Comparison of ENCODE assay signal across 21 cellular contexts in genomic region chrX:14501312-14501711, GRCh38. TPM values are rescaled to one million over a fixed set of nuclear protein-coding genes. Genes with fewer than 3 reads are reported as not detected.
DNase-seq lines count a peak whose midpoint lies in the region; ATAC-seq and TF ChIP-seq lines count a peak whose summit lies in the region.
"Had no signal": no experiment of that assay in that cellular context is flagged by ENCODE, and none has a peak within 500 bp of the region (broad histone marks: within the 10 kb centered on the region; RNA-seq: fewer than 3 reads in every experiment).

No MANE protein-coding gene starts in this region.

- POLR2A ChIA-PET in SK-N-SH (lab: Yijun Ruan, JAX), result no interaction called here

- H3F3A ChIP-seq in SK-N-SH (replicated peaks; ENCODE audit: insufficient read depth), result no peaks in the 10 kb centered on the region

- H3K27ac ChIP-seq in ovary (no peak overlapping the region), testis (no peak overlapping the region), SK-N-SH (ENCODE audit: low read depth in 2 of 2, low read length in 1 of 2) (no peak overlapping the region)
- H3K27ac ChIP-seq: 22Rv1; BLaER1 treated with 17β-estradiol and CSF1 and Interleukin-3, amounts not matched to agents 10 nM and 100 nM; SJSA1 had no signal

- H3K4me3 ChIP-seq in ovary, result no peak overlapping the region
- no peak overlapping the region for H3K4me3 ChIP-seq in testis
- H3K4me3 ChIP-seq in SK-N-SH (ENCODE audit: low read depth in 2 of 2, low read length in 1 of 2), result no peak overlapping the region
- H3K4me3 ChIP-seq: BLaER1 treated with 17β-estradiol and CSF1 and Interleukin-3, amounts not matched to agents 10 nM and 100 nM; GM12878; MG63; SJSA1 had no signal

- H2AFZ ChIP-seq in SK-N-SH (ENCODE audit: low read depth), result no peak overlapping the region

- no peak for TF ChIP-seq RAD21 in SK-N-SH (IDR thresholded peaks at IDR 0.05; ENCODE audit: low read length)

- intact Hi-C loops in ovary (cut with DNase I), result no loop called here
- intact Hi-C loops in testis (cut with DNase I; ENCODE audit: low total_unique reads), result no loop called here

- H4K20me1 ChIP-seq in SK-N-SH (ENCODE audit: insufficient read depth), result no peaks in the 10 kb centered on the region

- CTCF ChIA-PET in SK-N-SH (lab: Yijun Ruan, JAX), result interaction anchor here (1.1 kb wide), 1 partner anchor 10 kb away, joined by 3 read pairs; no protein-coding TSS in a partner anchor

- no peak for TF ChIP-seq CTCF in ovary (IDR thresholded peaks at IDR 0.05)
- no peak for TF ChIP-seq CTCF in testis (IDR thresholded peaks at IDR 0.05)
- TF ChIP-seq CTCF in SK-N-SH (IDR thresholded peaks at IDR 0.05), result no peak

- ATAC-seq in GM21528 (IDR thresholded peaks at IDR 0.05; ENCODE audit: low FRiP score, unreplicated experiment), result no peak
- ATAC-seq: GM12878, HepG2 had no signal

- H3K4me1 ChIP-seq in ovary (ENCODE audit: insufficient read depth) (peaks cover 3% of the 10 kb centered on the region), testis (no peaks in the 10 kb centered on the region), SK-N-SH (ENCODE audit: control insufficient read depth in 1 of 2, insufficient read depth in 2 of 2, low read depth in 1 of 2, low read length in 1 of 2) (no peaks in the 10 kb centered on the region)
- H3K4me1 ChIP-seq: SJSA1 had no signal

- H3K9me2 ChIP-seq in SK-N-SH, result no peaks in the 10 kb centered on the region

- H3K79me2 ChIP-seq in SK-N-SH (ENCODE audit: insufficient read depth), result no peaks in the 10 kb centered on the region

- no peak for TF ChIP-seq POLR2A in ovary (IDR thresholded peaks at IDR 0.05)
- TF ChIP-seq POLR2A in testis (IDR thresholded peaks at IDR 0.05), result no peak

- no peak overlapping the region for H3K9ac ChIP-seq in SK-N-SH
- H3K9ac ChIP-seq: BLaER1 treated with 17β-estradiol and CSF1 and Interleukin-3, amounts not matched to agents 10 nM and 100 nM had no signal

- 42 to 48% (median 47%) methylated on average over 5 of the region's 5 CpGs for WGBS in ovary, 3 donors
- 35 to 42% methylated on average over 5 of the region's 5 CpGs for WGBS in testis, 2 donors
- 2% methylated on average over 5 of the region's 5 CpGs for WGBS in SK-N-SH (ENCODE audit: low lambda C conversion rate)

- no peak overlapping the region for H3K4me2 ChIP-seq in SK-N-SH
- H3K4me2 ChIP-seq: BLaER1 treated with 17β-estradiol and CSF1 and Interleukin-3, amounts not matched to agents 10 nM and 100 nM had no signal

- TF ChIP-seq EP300 in ovary (IDR thresholded peaks at IDR 0.05), result no peak
- no peak for TF ChIP-seq EP300 in SK-N-SH (IDR thresholded peaks at IDR 0.05; ENCODE audit: borderline replicate concordance in 1 of 2, low read depth in 1 of 2, low read length in 1 of 2)

- H3K27me3 ChIP-seq in ovary (no peaks in the 10 kb centered on the region), testis (no peaks in the 10 kb centered on the region), SK-N-SH (ENCODE audit: insufficient read depth) (no peaks in the 10 kb centered on the region)
- H3K27me3 ChIP-seq: MG63, SJSA1 had no signal

- DNase-seq in DMS79 treated with DMSO at 0.1 percent for 48 hours (lab: John Stamatoyannopoulos, UW) (peak; percentile 18), DMS79 (lab: John Stamatoyannopoulos, UW) (no peak), astrocyte of the hippocampus (ENCODE audit: low read depth, low spot score) (peak; percentile 77), ovary (peak; percentile 27 to 48 (median 43)), testis (peak; percentile 17), SK-N-SH (no peak), COLO829 (ENCODE audit: low spot score) (no peak)
- DNase-seq: DMS153; HCEC 1CT; MG63; NCI-H2029; NCI-H2171 treated with DMSO at 0.1 percent for 48 hours; NCI-H526; NK-92 treated with Interleukin-12 subunit alpha and Interleukin-12 subunit beta, amount 100 ng/mL, for 24 hours; OCI-M1 had no signal

- H3K9me3 ChIP-seq in ovary (no peaks in the 10 kb centered on the region), testis (no peaks in the 10 kb centered on the region), SK-N-SH (no peaks in the 10 kb centered on the region)
- H3K9me3 ChIP-seq: BLaER1 treated with 17β-estradiol and CSF1 and Interleukin-3, amounts not matched to agents 10 nM and 100 nM; MG63; SJSA1 had no signal

- H3K36me3 ChIP-seq in ovary (no peaks in the 10 kb centered on the region), testis (ENCODE audit: low read depth, missing control alignments) (no peaks in the 10 kb centered on the region), SK-N-SH (replicated peaks in 1 of 2; ENCODE audit: control insufficient read depth in 1 of 2, insufficient read depth in 2 of 2, low read length in 1 of 2) (no peaks in the 10 kb centered on the region)
- H3K36me3 ChIP-seq: BLaER1 treated with 17β-estradiol and CSF1 and Interleukin-3, amounts not matched to agents 10 nM and 100 nM; MG63; SJSA1 had no signal

TF ChIP-seq in SK-N-SH, 30 proteins besides CTCF, POLR2A, EP300 and RAD21:
- no peak for TF ChIP-seq TAF1 (IDR thresholded peaks at IDR 0.05; ENCODE audit: borderline replicate concordance, low read depth, low read length)

RNA-seq across cellular contexts. Expression of gene GLRA2, which starts 28.0 kb away (rescaled TPM):
- total RNA-seq in ovary, result under 1 TPM in 3 of 7 donors, not detected in 4; 0.10 to 0.37 (median 0.15) TPM
- polyA plus RNA-seq in ovary, result under 1 TPM in 1 of 2 donors, not detected in 1; 0.29 TPM
- under 1 TPM in 1 of 2 donors, not detected in 1; 0.31 TPM for total RNA-seq in testis
- polyA plus RNA-seq in testis (ENCODE audit: insufficient read depth, low read depth, low replicate concordance), result not detected
- polyA plus RNA-seq in SK-N-SH (2012; rRNA removed), result not detected in 2 replicates
- not detected in 2 replicates for polyA plus RNA-seq in SK-N-SH (2012; cell fraction: cytosol; rRNA removed)
- polyA plus RNA-seq in SK-N-SH (2012; cell fraction: nucleus; rRNA removed), result not detected in 2 replicates
- total RNA-seq: GM12878, HepG2, SJSA1 had no signal
- polyA plus RNA-seq: HepG2 had no signal

Comparison
In these comparisons a context has a peak if more than half of its experiments do, and no peak if none do; other contexts are left out.
1. DNase-seq: peak in DMS79 treated with DMSO at 0.1 percent for 48 hours (single experiment), astrocyte of the hippocampus (single experiment), ovary (5 of 5) and testis (single experiment); none in DMS79 (single experiment), SK-N-SH (single experiment) and COLO829 (single experiment).